Comparison of ENCODE assay signal across 8 cellular contexts in genomic region chr17:47502776-47503455, GRCh38. TPM values are rescaled to one million over a fixed set of nuclear protein-coding genes. Genes with fewer than 3 reads are reported as not detected.
DNase-seq lines count a peak whose midpoint lies in the region; ATAC-seq and TF ChIP-seq lines count a peak whose summit lies in the region.
"Not testable (repeated sequence)": the region's sequence is repeated elsewhere in the genome, so short reads cannot be mapped to it uniquely, and the experiment has no call there.

No MANE protein-coding gene starts in this region.

- not testable (repeated sequence) for H3K9me3 ChIP-seq in CD4-positive, CD25-positive, alpha-beta regulatory T cell (ENCODE audit: control insufficient read depth in 2 of 2, low read length in 2 of 2); Panc1 (ENCODE audit: control insufficient read depth, insufficient read depth, low read depth, low read length); heart right ventricle

- not testable (repeated sequence) for H3K27me3 ChIP-seq in CD4-positive, CD25-positive, alpha-beta regulatory T cell (ENCODE audit: control insufficient read depth, insufficient read depth, low read length); Panc1 (ENCODE audit: control insufficient read depth, insufficient read depth, low read length); heart right ventricle

- not testable (repeated sequence) for H3K4me1 ChIP-seq in CD4-positive, CD25-positive, alpha-beta regulatory T cell (ENCODE audit: control insufficient read depth, insufficient read depth, low read length, poor library complexity, severe bottlenecking); Panc1 (ENCODE audit: control insufficient read depth, insufficient read depth, low read length)
- peaks cover 0 to 31% (median 16%) of the 10 kb centered on the region in 9 donors for H3K4me1 ChIP-seq in heart right ventricle

- not testable (repeated sequence) for TF ChIP-seq CTCF in Panc1 (IDR thresholded peaks at IDR 0.05); choroid plexus epithelial cell (conservative IDR thresholded peaks at IDR 0.05; ENCODE audit: low read depth, low read length); heart right ventricle (IDR thresholded peaks at IDR 0.05)

- H3K4me3 Mint-ChIP-seq in CD4-positive, CD25-positive, alpha-beta regulatory T cell; activated CD8-positive, alpha-beta memory T cell treated with anti-CD3 and anti-CD28 coated beads, Interleukin-2, amount 10 ng/mL, durations not matched to agents 7 days and 5 days; naive thymus-derived CD8-positive, alpha-beta T cell; stimulated activated naive CD8-positive, alpha-beta T cell treated with anti-CD3 and anti-CD28 coated beads, Interleukin-15, amount 100 ng/mL, for 72 hours: not testable (repeated sequence)

- WGBS in heart right ventricle, 2 donors, result 32 to 38% methylated on average over 2 of the region's 2 CpGs

- in situ Hi-C loops in Panc1 (cut with HindIII; ENCODE audit: low pct_unique_long_range_greater_than_20kb, low sequenced_read_pairs), result not testable (repeated sequence)

- peak; percentile 39 to 50 for ATAC-seq in CD4-positive, CD25-positive, alpha-beta regulatory T cell (ENCODE audit: low read depth in 2 of 2)
- ATAC-seq in HG03135 (IDR thresholded peaks at IDR 0.05; ENCODE audit: unreplicated experiment) (peak; percentile 32), Panc1 (peak; percentile 50), heart right ventricle (peak in 5 of 8 donors; percentile 8 to 40 (median 34))
- peak; percentile 56 for ATAC-seq in activated CD8-positive, alpha-beta memory T cell treated with anti-CD3 and anti-CD28 coated beads, Interleukin-2, amount 10 ng/mL, durations not matched to agents 7 days and 5 days
- peak; percentile 62 to 66 for ATAC-seq in naive thymus-derived CD8-positive, alpha-beta T cell
- ATAC-seq in stimulated activated naive CD8-positive, alpha-beta T cell treated with anti-CD3 and anti-CD28 coated beads, Interleukin-15, amount 100 ng/mL, for 72 hours, result peak; percentile 61

- not testable (repeated sequence) for H3K4me1 Mint-ChIP-seq in CD4-positive, CD25-positive, alpha-beta regulatory T cell; naive thymus-derived CD8-positive, alpha-beta T cell; stimulated activated naive CD8-positive, alpha-beta T cell treated with anti-CD3 and anti-CD28 coated beads, Interleukin-15, amount 100 ng/mL, for 72 hours
- peaks cover 14% of the 10 kb centered on the region for H3K4me1 Mint-ChIP-seq in activated CD8-positive, alpha-beta memory T cell treated with anti-CD3 and anti-CD28 coated beads, Interleukin-2, amount 10 ng/mL, durations not matched to agents 7 days and 5 days

- peak overlapping the region in 1 of 3 donors; percentile 56 for H3K27ac Mint-ChIP-seq in CD4-positive, CD25-positive, alpha-beta regulatory T cell
- H3K27ac Mint-ChIP-seq in activated CD8-positive, alpha-beta memory T cell treated with anti-CD3 and anti-CD28 coated beads, Interleukin-2, amount 10 ng/mL, durations not matched to agents 7 days and 5 days, result peak overlapping the region; percentile 76
- peak overlapping the region in 5 of 10 donors; percentile 35 to 77 (median 74) for H3K27ac Mint-ChIP-seq in naive thymus-derived CD8-positive, alpha-beta T cell
- H3K27ac Mint-ChIP-seq in stimulated activated naive CD8-positive, alpha-beta T cell treated with anti-CD3 and anti-CD28 coated beads, Interleukin-15, amount 100 ng/mL, for 72 hours, result peak overlapping the region; percentile 48 to 89

- peak in 1 of 3 donors; percentile 24 for DNase-seq in CD4-positive, CD25-positive, alpha-beta regulatory T cell
- DNase-seq in Panc1 (ENCODE audit: low read depth, low spot score); activated CD8-positive, alpha-beta memory T cell treated with anti-CD3 and anti-CD28 coated beads, Interleukin-2, amount 10 ng/mL, durations not matched to agents 7 days and 5 days; heart right ventricle; naive thymus-derived CD8-positive, alpha-beta T cell; stimulated activated naive CD8-positive, alpha-beta T cell treated with anti-CD3 and anti-CD28 coated beads, Interleukin-15, amount 100 ng/mL, for 72 hours: not testable (repeated sequence)
- DNase-seq in choroid plexus epithelial cell (ENCODE audit: low read depth), result peak; percentile 30

- H3K4me3 ChIP-seq in CD4-positive, CD25-positive, alpha-beta regulatory T cell (ENCODE audit: low read depth, low read length); Panc1 (ENCODE audit: low read depth in 2 of 2, low read length in 2 of 2); choroid plexus epithelial cell (ENCODE audit: low read depth, low read length); heart right ventricle: not testable (repeated sequence)

- not testable (repeated sequence) for H3K36me3 ChIP-seq in CD4-positive, CD25-positive, alpha-beta regulatory T cell (ENCODE audit: control insufficient read depth, insufficient read depth, low read length); Panc1 (ENCODE audit: control insufficient read depth, insufficient read depth, low read length); heart right ventricle

- intact Hi-C loops in Panc1 (cut with micrococcal nuclease; ENCODE audit: unreplicated experiment), result not testable (repeated sequence)
- intact Hi-C loops in heart right ventricle (cut with DNase I), result loop anchor here in 4 of 10 donors (5.0 to 10.0 kb wide), 3 partner anchors 102 to 114 kb away; no protein-coding TSS in a partner anchor

- H3K27me3 Mint-ChIP-seq in CD4-positive, CD25-positive, alpha-beta regulatory T cell; activated CD8-positive, alpha-beta memory T cell treated with anti-CD3 and anti-CD28 coated beads, Interleukin-2, amount 10 ng/mL, durations not matched to agents 7 days and 5 days; naive thymus-derived CD8-positive, alpha-beta T cell; stimulated activated naive CD8-positive, alpha-beta T cell treated with anti-CD3 and anti-CD28 coated beads, Interleukin-15, amount 100 ng/mL, for 72 hours: not testable (repeated sequence)

- not testable (repeated sequence) for H3K9me3 Mint-ChIP-seq in CD4-positive, CD25-positive, alpha-beta regulatory T cell; activated CD8-positive, alpha-beta memory T cell treated with anti-CD3 and anti-CD28 coated beads, Interleukin-2, amount 10 ng/mL, durations not matched to agents 7 days and 5 days (ENCODE audit: low read depth); naive thymus-derived CD8-positive, alpha-beta T cell; stimulated activated naive CD8-positive, alpha-beta T cell treated with anti-CD3 and anti-CD28 coated beads, Interleukin-15, amount 100 ng/mL, for 72 hours

- not testable (repeated sequence) for H3K27ac ChIP-seq in CD4-positive, CD25-positive, alpha-beta regulatory T cell (ENCODE audit: insufficient read depth, low read length, poor library complexity, severe bottlenecking)
- H3K27ac ChIP-seq in Panc1 (ENCODE audit: low read length) (0 out of 2 replicates have a peak overlapping the region, but pooled peaks have one; percentile 34), heart right ventricle (peak overlapping the region in 9 of 10 donors; percentile 21 to 75 (median 60))

- CTCF ChIA-PET in Panc1 (lab: Charles Lee); activated CD8-positive, alpha-beta memory T cell treated with anti-CD3 and anti-CD28 coated beads, Interleukin-2, amount 10 ng/mL, durations not matched to agents 7 days and 5 days (lab: Charles Lee): not testable (repeated sequence)

- not testable (repeated sequence) for BruUV-seq in Panc1 (replicated peaks; lab: Mats Ljungman, UMichigan)

- not testable (repeated sequence) for H3K36me3 Mint-ChIP-seq in CD4-positive, CD25-positive, alpha-beta regulatory T cell; activated CD8-positive, alpha-beta memory T cell treated with anti-CD3 and anti-CD28 coated beads, Interleukin-2, amount 10 ng/mL, durations not matched to agents 7 days and 5 days; naive thymus-derived CD8-positive, alpha-beta T cell

- POLR2A ChIA-PET in Panc1 (lab: Charles Lee); naive thymus-derived CD8-positive, alpha-beta T cell (lab: Charles Lee): not testable (repeated sequence)

RNA-seq across cellular contexts. Expression of gene NPEPPS, which starts 28.0 kb away (rescaled TPM):
- 118 TPM for total RNA-seq in CD4-positive, CD25-positive, alpha-beta regulatory T cell
- polyA plus RNA-seq in CD4-positive, CD25-positive, alpha-beta regulatory T cell, result 10 to 100 TPM; 40.6 to 50.1 (median 41.5) TPM
- total RNA-seq in Panc1 (2021; ENCODE audit: unreplicated experiment) (137 TPM), heart right ventricle (100 to 1,000 TPM in 1 of 10 donors, 10 to 100 TPM in 9; 65.8 to 104 (median 86.9) TPM)
- 94.7 TPM for polyA plus RNA-seq in Panc1 (2012; ENCODE audit: insufficient read length)
- 10 to 100 TPM; 97.7 to 97.9 TPM for total RNA-seq in activated CD8-positive, alpha-beta memory T cell treated with anti-CD3 and anti-CD28 coated beads, Interleukin-2, amount 10 ng/mL, durations not matched to agents 7 days and 5 days
- 10 to 100 TPM; 21.8 to 28.4 TPM for polyA plus RNA-seq in heart right ventricle
- 100 to 1,000 TPM; 101 to 110 TPM for total RNA-seq in naive thymus-derived CD8-positive, alpha-beta T cell
- 10 to 100 TPM; 34.8 to 38.2 (median 35.0) TPM for polyA plus RNA-seq in naive thymus-derived CD8-positive, alpha-beta T cell
